In the genomic region with DNA sequence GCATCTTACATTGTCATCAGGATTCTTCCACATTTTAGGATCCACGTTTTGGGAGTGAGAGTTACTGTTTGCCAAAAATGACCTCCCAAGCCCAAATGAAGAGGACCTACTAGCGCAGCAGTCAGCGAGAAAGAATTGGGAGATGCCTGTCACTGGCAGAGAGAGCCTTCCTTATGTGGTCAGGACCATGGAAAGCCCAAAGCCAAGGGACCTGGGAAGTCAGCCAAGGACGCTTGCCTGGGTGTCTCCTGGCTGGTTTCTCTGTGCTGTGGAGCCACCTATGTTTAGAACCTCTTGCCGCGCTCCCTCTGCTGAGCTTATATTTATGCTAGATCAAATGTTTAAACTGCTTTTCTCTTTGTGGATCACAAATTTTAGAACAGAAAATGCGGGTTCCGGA, we compare ENCODE assay signal across 14 cellular contexts. TPM values are rescaled to one million over a fixed set of nuclear protein-coding genes. Genes with fewer than 3 reads are reported as not detected.
DNase-seq lines count a peak whose midpoint lies in the region; ATAC-seq, FAIRE-seq and TF ChIP-seq lines count a peak whose summit lies in the region.
"Had no signal": no experiment of that assay in that cellular context is flagged by ENCODE, and none has a peak within 500 bp of the region (broad histone marks: within the 10 kb centered on the region; RNA-seq: fewer than 3 reads in every experiment).

No MANE protein-coding gene starts in this region.

- H3K36me3 ChIP-seq in K562 (ENCODE audit: control insufficient read depth, insufficient read depth, low read length) (no peaks in the 10 kb centered on the region; the same call in 2 of the 3 replicates), testis (ENCODE audit: low read depth, missing control alignments) (no peaks in the 10 kb centered on the region), Karpas-422 (ENCODE audit: insufficient read depth, low read length) (no peaks in the 10 kb centered on the region)

- no peak for TF ChIP-seq POLR2A in K562 (conservative IDR thresholded peaks at IDR 0.05)
- no peak for TF ChIP-seq POLR2A in testis (IDR thresholded peaks at IDR 0.05)

- no peak overlapping the region for H2AFZ ChIP-seq in K562 (ENCODE audit: low read depth, low read length)
- H2AFZ ChIP-seq in Karpas-422 (ENCODE audit: low read length) = no peak overlapping the region

- H4K20me1 ChIP-seq in K562 (replicated peaks; ENCODE audit: control insufficient read depth, insufficient read depth, low read length) = no peaks in the 10 kb centered on the region
- no peaks in the 10 kb centered on the region for H4K20me1 ChIP-seq in Karpas-422 (ENCODE audit: insufficient read depth, low read depth, low read length)

- H3K27me3 ChIP-seq in K562 (ENCODE audit: control insufficient read depth in 2 of 2, insufficient read depth in 2 of 2, low read length in 2 of 2) = no peaks in the 10 kb centered on the region
- no peaks in the 10 kb centered on the region for H3K27me3 ChIP-seq in right cardiac atrium (ENCODE audit: control insufficient read depth, insufficient read depth)
- H3K27me3 ChIP-seq in testis = no peaks in the 10 kb centered on the region
- no peaks in the 10 kb centered on the region for H3K27me3 ChIP-seq in Karpas-422 (ENCODE audit: low read length)

- no TSS peak for BruUV-seq in K562 (replicated peaks; lab: Mats Ljungman, UMichigan)

- H3K27ac ChIP-seq in K562 (ENCODE audit: extremely low read depth, low read depth, low read length) (no peak overlapping the region), right cardiac atrium (ENCODE audit: low read length) (no peak overlapping the region), testis (no peak overlapping the region), Karpas-422 (ENCODE audit: low read length) (no peak overlapping the region)
- H3K27ac ChIP-seq: 22Rv1 had no signal

- intact Hi-C loops in K562 (cut with micrococcal nuclease) (no loop called here), right cardiac atrium (cut with DNase I) (no loop called here), testis (cut with DNase I; ENCODE audit: low total_unique reads) (no loop called here)

- in situ Hi-C loops in K562 (cut with MboI) = no loop called here

- peaks cover 5% of the 10 kb centered on the region; the same call in 1 of the 2 replicates for H3K9me3 ChIP-seq in K562 (replicated peaks; ENCODE audit: control insufficient read depth, insufficient read depth, low read depth, low read length)
- H3K9me3 ChIP-seq in right cardiac atrium (ENCODE audit: control insufficient read depth, low read length) = no peaks in the 10 kb centered on the region
- H3K9me3 ChIP-seq in testis = no peaks in the 10 kb centered on the region
- no peaks in the 10 kb centered on the region for H3K9me3 ChIP-seq in Karpas-422 (ENCODE audit: low read length)

- H3K4me3 ChIP-seq in K562 (no peak overlapping the region), right cardiac atrium (ENCODE audit: low read length) (no peak overlapping the region), testis (no peak overlapping the region), Karpas-422 (ENCODE audit: low read length) (no peak overlapping the region)
- H3K4me3 ChIP-seq: lung had no signal

- ATAC-seq in K562 (peak; percentile 54; the same call in 2 of the 3 replicates), right cardiac atrium (peak; percentile 76 to 82)

- FAIRE-seq in K562 (lab: Jason Lieb, UNC) = no peak
- FAIRE-seq: GM18507 had no signal

- no peaks in the 10 kb centered on the region for H3K9me1 ChIP-seq in K562 (ENCODE audit: control insufficient read depth, insufficient read depth, low read length)

- H3K9me2 ChIP-seq in Karpas-422 (replicated peaks; ENCODE audit: insufficient read depth, low read length) = no peaks in the 10 kb centered on the region

- peak in 1 of 3 experiments; percentile 14; a peak in 1 of 6 replicates for TF ChIP-seq CTCF in K562 (IDR thresholded peaks at IDR 0.05 in 2 of 3, conservative IDR thresholded peaks at IDR 0.05 in 1 of 3; ENCODE audit: insufficient read depth in 2 of 3, low read depth in 1 of 3, low read length in 3 of 3)
- no peak for TF ChIP-seq CTCF in testis (IDR thresholded peaks at IDR 0.05)

- POLR2A ChIA-PET in K562 (lab: Yijun Ruan, JAX) = interaction anchor here (2.6 kb wide), 1 partner anchor 11 kb away, joined by 10 read pairs; no protein-coding TSS in a partner anchor

- peak in 1 of 2 experiments; percentile 18; a peak in 1 of 4 replicates for TF ChIP-seq RAD21 in K562 (CRISPR knock-in tag; conservative IDR thresholded peaks at IDR 0.05 in 1 of 2, IDR thresholded peaks at IDR 0.05 in 1 of 2)

- CTCF ChIA-PET in K562 (lab: Yijun Ruan, JAX; ENCODE audit: low intra/inter-chr PET ratio) = no interaction called here

- no peak for TF ChIP-seq EP300 in K562 (IDR thresholded peaks at IDR 0.05; ENCODE audit: low read length)

- H3K4me1 ChIP-seq in K562 (replicated peaks in 1 of 2; ENCODE audit: control insufficient read depth in 2 of 2, insufficient read depth in 2 of 2, low read length in 2 of 2) (no peaks in the 10 kb centered on the region; a peak in 1 of 5 replicates), right cardiac atrium (ENCODE audit: control insufficient read depth, insufficient read depth, low read length) (no peaks in the 10 kb centered on the region), testis (no peaks in the 10 kb centered on the region), Karpas-422 (ENCODE audit: low read length) (no peaks in the 10 kb centered on the region)

- DNase-seq in DMS 273 (lab: John Stamatoyannopoulos, UW; ENCODE audit: unreplicated experiment) (peak; percentile 14), DMS 273 treated with DMSO at 0.1 percent for 48 hours (lab: John Stamatoyannopoulos, UW) (no peak), K562 (ENCODE audit: extremely low read depth in 1 of 4, low spot score in 3 of 4) (peak in 1 of 4 experiments; percentile 32), right cardiac atrium (peak in 2 of 3 donors; percentile 74 to 77), testis (peak; percentile 40), T-helper 9 cell (no peak), NCI-H446 (lab: John Stamatoyannopoulos, UW) (no peak), Karpas-422 (no peak)
- DNase-seq: activated CD4-positive, alpha-beta memory T cell treated with anti-CD3 and anti-CD28 coated beads for 36 hours; CD4-positive, alpha-beta T cell; NCI-H226 had no signal

- H3K9ac ChIP-seq in K562 (ENCODE audit: insufficient read depth in 1 of 2, low read depth in 2 of 2, low read length in 2 of 2) (no peak overlapping the region), Karpas-422 (ENCODE audit: low read length) (no peak overlapping the region)

- 35% methylated on average over 8 of the region's 8 CpGs for WGBS in K562 (ENCODE audit: insufficient coverage, low coverage, missing lambda C conversion rate)
- 58% methylated on average over 8 of the region's 8 CpGs for WGBS in right cardiac atrium
- 71 to 74% methylated on average over 8 of the region's 8 CpGs for WGBS in testis, 2 donors

- H3K4me2 ChIP-seq in K562 (ENCODE audit: insufficient read depth, low read length) = no peak overlapping the region
- H3K4me2 ChIP-seq in Karpas-422 (ENCODE audit: low read depth, low read length, poor library complexity, severe bottlenecking) = no peak overlapping the region

- H3K79me2 ChIP-seq in K562 (ENCODE audit: control insufficient read depth, insufficient read depth, low read length) = no peaks in the 10 kb centered on the region
- H3K79me2 ChIP-seq in Karpas-422 (ENCODE audit: low read length) = no peaks in the 10 kb centered on the region

TF ChIP-seq in K562, 482 proteins besides CTCF, POLR2A, EP300 and RAD21:
- TF ChIP-seq FOXP4 (CRISPR knock-in tag; IDR thresholded peaks at IDR 0.05; ENCODE audit: borderline replicate concordance) (no peak), MIER1 (IDR thresholded peaks at IDR 0.05; ENCODE audit: low read depth) (peak; percentile 78; the same call in 1 of the 2 replicates), NFIC (IDR thresholded peaks at IDR 0.05) (peak; percentile 57), CCNT2 (IDR thresholded peaks at IDR 0.05; ENCODE audit: borderline replicate concordance, extremely low read depth, insufficient read length, low read depth, low read length) (no peak), EHMT2 (IDR thresholded peaks at IDR 0.05) (peak; percentile 92)

RNA-seq across cellular contexts. Expression of gene RHBDL3, which starts 24.9 kb away (rescaled TPM):
- 0.26 and 0.76 TPM in 2 replicates for total RNA-seq in K562 (2011; cell fraction: chromatin; rRNA removed; ENCODE audit: low replicate concordance)
- 0.33 and 0.53 TPM in 2 replicates for total RNA-seq in K562 (2011; cell fraction: nucleolus; rRNA removed)
- 0.37 and 0.69 TPM in 2 replicates for total RNA-seq in K562 (2011; cell fraction: nucleoplasm; rRNA removed)
- total RNA-seq in K562 (2014; rRNA removed) (0.08 and 0.09 TPM in 2 replicates), K562 (2014; rRNA removed; fragmentation: Illumina TruSeq; extraction: Trizol) (0.03 and 0.07 TPM in 2 replicates), K562 (2015; rRNA removed; fragmentation: Illumina TruSeq; extraction: Trizol) (0.08 TPM in 1 of 2 replicates, not detected in the other), K562 (2021) (0.13 and 0.31 TPM in 2 replicates), right cardiac atrium (10 to 100 TPM; 19.6 to 51.1 (median 38.3) TPM), testis (1 to 10 TPM; 4.1 to 4.5 TPM)
- polyA plus RNA-seq in K562 (2011; rRNA removed) (0.07 and 0.22 TPM in 2 replicates), K562 (2014; fragmentation: Illumina TruSeq; extraction: Trizol) (0.03 and 0.06 TPM in 2 replicates), K562 (2014; fragmentation: Nextera tagmentation; extraction: Ambion mirVana) (not detected), K562 (2014; rRNA removed) (0.01 TPM in 1 of 2 replicates, not detected in the other), right cardiac atrium (40.0 TPM), testis (ENCODE audit: insufficient read depth, low read depth, low replicate concordance) (3.5 TPM)
- polyA plus RNA-seq in K562 (2011; cell fraction: cytosol; rRNA removed) = 0.10 and 0.54 TPM in 2 replicates
- polyA plus RNA-seq in K562 (2011; cell fraction: nucleus; rRNA removed) = 0.06 and 0.46 TPM in 2 replicates
- 0.03 and 0.05 TPM in 2 replicates for polyA plus RNA-seq in K562 (2012)
- 0.06 and 0.32 TPM in 2 replicates for polyA minus RNA-seq in K562 (2011; rRNA and poly(A)+ RNA removed)
- not detected in 2 replicates for polyA minus RNA-seq in K562 (2011; cell fraction: cytosol; rRNA and poly(A)+ RNA removed)
- polyA minus RNA-seq in K562 (2011; cell fraction: nucleus; rRNA and poly(A)+ RNA removed) = not detected in 2 replicates
- total RNA-seq in Karpas-422 (2014; rRNA removed; shearing (Covaris generic); ENCODE audit: low replicate concordance) = not detected in 2 replicates

Comparison
In these comparisons a context has a peak if more than half of its experiments do, and no peak if none do; other contexts are left out.
1. DNase-seq: peak in DMS 273 (single experiment), right cardiac atrium (2 of 3) and testis (single experiment); none in DMS 273 treated with DMSO at 0.1 percent for 48 hours (single experiment), T-helper 9 cell (single experiment), NCI-H446 (0 of 2) and Karpas-422 (single experiment).